ENCODE assay signal across 1 cellular context in the genomic region with DNA sequence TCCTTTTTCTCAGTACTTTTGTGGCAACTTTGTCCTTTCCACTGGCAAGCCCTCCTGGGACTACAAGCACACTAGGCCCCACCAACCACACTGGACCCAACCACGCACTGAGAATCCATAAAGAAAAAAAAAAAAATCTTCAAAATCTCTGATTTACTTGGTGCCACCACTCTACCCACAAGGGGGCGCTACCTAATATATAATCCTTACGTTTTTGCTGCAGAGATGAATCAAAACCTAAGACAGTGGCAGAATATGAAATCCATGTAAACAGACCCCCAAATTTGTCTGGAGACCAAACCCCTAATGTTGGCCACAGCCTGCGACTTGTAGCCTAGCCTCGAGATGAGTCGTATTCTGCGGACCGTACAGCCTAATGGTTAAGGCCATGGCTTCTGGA.
TF ChIP-seq lines count a peak whose summit lies in the region.

No MANE protein-coding gene starts in this region.

TF ChIP-seq in liver, 16 proteins besides CTCF, POLR2A, EP300 and RAD21 (continued from another document):
- TF ChIP-seq NR2F2 (IDR thresholded peaks at IDR 0.05) (no peak), FOXA1 (IDR thresholded peaks at IDR 0.05) (no peak), YY1 (IDR thresholded peaks at IDR 0.05) (no peak)
